In the genomic region with DNA sequence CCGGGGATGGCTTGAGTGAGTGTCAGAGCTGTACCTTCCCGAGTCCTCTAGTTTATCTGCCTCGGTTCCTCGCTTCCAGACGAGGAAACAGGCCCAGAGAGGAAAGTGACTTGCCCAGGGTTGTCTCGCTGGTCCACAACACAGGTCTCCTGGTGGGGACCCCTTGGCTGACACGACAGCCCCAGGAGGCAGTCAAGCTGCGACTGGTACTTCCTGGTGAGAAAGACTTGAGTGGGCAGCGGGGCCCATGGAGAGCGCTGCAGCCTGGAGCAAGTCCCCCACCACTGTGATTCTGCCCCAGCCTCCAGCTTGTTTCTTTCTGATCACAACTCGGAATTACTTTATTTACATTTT, we compare ENCODE assay signal across 8 cellular contexts. TPM values are rescaled to one million over a fixed set of nuclear protein-coding genes. Genes with fewer than 3 reads are reported as not detected.
A peak's percentile ranks its signal among the peaks of the same experiment; 100 is the strongest.
DNase-seq lines count a peak whose midpoint lies in the region; ATAC-seq and TF ChIP-seq lines count a peak whose summit lies in the region.

No MANE protein-coding gene starts in this region.

- H3K9ac ChIP-seq in Loucy (ENCODE audit: low read depth, low read length, poor library complexity, severe bottlenecking): peak overlapping the region; percentile 79

- peaks cover 36% of the 10 kb centered on the region for H3K4me1 ChIP-seq in Loucy (ENCODE audit: insufficient read depth, low read length, poor library complexity, severe bottlenecking)
- H3K4me1 ChIP-seq in thymus (ENCODE audit: control insufficient read depth, insufficient read depth, low read length): peaks cover 16% of the 10 kb centered on the region

- H3K4me3 ChIP-seq in Loucy (ENCODE audit: low read length, poor library complexity, severe bottlenecking) (peak overlapping the region; percentile 79), thymus (ENCODE audit: low read length) (peak overlapping the region; percentile 67)

- H3K9me3 ChIP-seq in Loucy (ENCODE audit: insufficient read depth, low read depth, low read length) (no peaks in the 10 kb centered on the region), thymus (ENCODE audit: control insufficient read depth) (no peaks in the 10 kb centered on the region)

- H3K4me2 ChIP-seq in Loucy (ENCODE audit: low read depth, low read length, poor library complexity, severe bottlenecking): peak overlapping the region; percentile 78

- H3K36me3 Mint-ChIP-seq in activated naive CD4-positive, alpha-beta T cell treated with anti-CD3 and anti-CD28 coated beads, Interleukin-2, amount 50 U/mL, for 24 hours: no peaks in the 10 kb centered on the region
- H3K36me3 Mint-ChIP-seq in glutamatergic neuron (ENCODE audit: unreplicated experiment): no peaks in the 10 kb centered on the region

- H3K27me3 Mint-ChIP-seq in activated naive CD4-positive, alpha-beta T cell treated with anti-CD3 and anti-CD28 coated beads, Interleukin-2, amount 50 U/mL, for 24 hours: peaks cover 20% of the 10 kb centered on the region
- H3K27me3 Mint-ChIP-seq in glutamatergic neuron (ENCODE audit: unreplicated experiment): peaks cover 10% of the 10 kb centered on the region

- no peak for ATAC-seq in HG03457 (IDR thresholded peaks at IDR 0.05; ENCODE audit: unreplicated experiment)

- H3K9me2 ChIP-seq in Loucy (replicated peaks; ENCODE audit: low read depth, low read length): no peaks in the 10 kb centered on the region

- H3K27me3 ChIP-seq in Loucy (ENCODE audit: insufficient read depth, low read length, poor library complexity, severe bottlenecking): no peaks in the 10 kb centered on the region
- peaks cover 2% of the 10 kb centered on the region for H3K27me3 ChIP-seq in thymus (ENCODE audit: control insufficient read depth, insufficient read depth)

- DNase-seq in activated naive CD4-positive, alpha-beta T cell treated with anti-CD3 and anti-CD28 coated beads, Interleukin-2, amount 50 U/mL, for 16 hours: no peak
- DNase-seq in glutamatergic neuron (no peak), DMS153 treated with DMSO at 0.1 percent for 48 hours (lab: John Stamatoyannopoulos, UW; ENCODE audit: unreplicated experiment) (no peak), NCI-H2196 (lab: John Stamatoyannopoulos, UW; ENCODE audit: unreplicated experiment) (no peak)

- TF ChIP-seq CTCF in Loucy (conservative IDR thresholded peaks at IDR 0.05; ENCODE audit: low read length) (no peak), glutamatergic neuron (IDR thresholded peaks at IDR 0.05; ENCODE audit: partially characterized antibody, unreplicated experiment) (no peak)

- H3K4me1 Mint-ChIP-seq in activated naive CD4-positive, alpha-beta T cell treated with anti-CD3 and anti-CD28 coated beads, Interleukin-2, amount 50 U/mL, for 24 hours: peaks cover 19% of the 10 kb centered on the region
- H3K4me1 Mint-ChIP-seq in glutamatergic neuron (ENCODE audit: low read depth, unreplicated experiment): peaks cover 8% of the 10 kb centered on the region

- WGBS in thymus: 25% methylated on average over 11 of the region's 11 CpGs

- peak overlapping the region; percentile 76 for H2AFZ ChIP-seq in Loucy (ENCODE audit: low read length)

- H3K27ac ChIP-seq in thymus (ENCODE audit: low read depth): no peak overlapping the region

- peaks cover 6% of the 10 kb centered on the region; the same call in 1 of the 2 replicates for H3F3A ChIP-seq in Loucy (ENCODE audit: low read depth)

- no peaks in the 10 kb centered on the region for H3K9me3 Mint-ChIP-seq in activated naive CD4-positive, alpha-beta T cell treated with anti-CD3 and anti-CD28 coated beads, Interleukin-2, amount 50 U/mL, for 24 hours
- peaks cover 10% of the 10 kb centered on the region for H3K9me3 Mint-ChIP-seq in glutamatergic neuron (ENCODE audit: unreplicated experiment)

- no peak overlapping the region for H3K27ac Mint-ChIP-seq in activated naive CD4-positive, alpha-beta T cell treated with anti-CD3 and anti-CD28 coated beads, Interleukin-2, amount 50 U/mL, for 24 hours
- H3K27ac Mint-ChIP-seq in glutamatergic neuron (ENCODE audit: unreplicated experiment): peak overlapping the region; percentile 43

- peak overlapping the region; percentile 82 for H3K4me3 Mint-ChIP-seq in activated naive CD4-positive, alpha-beta T cell treated with anti-CD3 and anti-CD28 coated beads, Interleukin-2, amount 50 U/mL, for 24 hours
- peak overlapping the region; percentile 79 for H3K4me3 Mint-ChIP-seq in glutamatergic neuron (ENCODE audit: unreplicated experiment)

- H3K36me3 ChIP-seq in Loucy (ENCODE audit: insufficient read depth, low read length) (no peaks in the 10 kb centered on the region), thymus (ENCODE audit: control insufficient read depth, insufficient read depth) (no peaks in the 10 kb centered on the region)

- H3K79me2 ChIP-seq in Loucy (ENCODE audit: insufficient read depth, low read length): peaks cover 36% of the 10 kb centered on the region

- H4K20me1 ChIP-seq in Loucy (ENCODE audit: insufficient read depth, low read length, poor library complexity, severe bottlenecking): peaks cover 3% of the 10 kb centered on the region

RNA-seq across cellular contexts. Expression of a gene that starts 0.6 kb away (rescaled TPM):
- total RNA-seq in glutamatergic neuron (ENCODE audit: unreplicated experiment): 55.3 TPM
- 1.5 TPM for polyA plus RNA-seq in thymus

RNA-seq across cellular contexts. Expression of a gene that starts 24.5 kb away (rescaled TPM):
- 170 TPM for total RNA-seq in glutamatergic neuron (ENCODE audit: unreplicated experiment)
- 316 TPM for polyA plus RNA-seq in thymus

RNA-seq across cellular contexts. Expression of a gene that starts 56.1 kb away (rescaled TPM):
- 208 TPM for total RNA-seq in glutamatergic neuron (ENCODE audit: unreplicated experiment)
- 48.3 TPM for polyA plus RNA-seq in thymus

RNA-seq across cellular contexts. Expression of a gene that starts 57.3 kb away (rescaled TPM):
- total RNA-seq in glutamatergic neuron (ENCODE audit: unreplicated experiment): 2.8 TPM
- polyA plus RNA-seq in thymus: 5.3 TPM
